21 cellular contexts compared by ENCODE assay signal in genomic region chr15:84812842-84813241, GRCh38.
"Had no signal": no experiment of that assay in that cellular context is flagged by ENCODE, and none has a peak within 500 bp of the region (broad histone marks: within the 10 kb centered on the region; RNA-seq: fewer than 3 reads in every experiment).

No MANE protein-coding gene starts in this region.

- H3K27me3 ChIP-seq: gastrocnemius medialis, right atrium auricular region, sigmoid colon had no signal

- FAIRE-seq: colon, endothelial cell of umbilical vein, urothelium cell line had no signal

- H3K27ac ChIP-seq: gastrocnemius medialis, right atrium auricular region, sigmoid colon, skin epidermis, stomach, thoracic aorta had no signal

- H3K9me3 ChIP-seq: gastrocnemius medialis, right atrium auricular region, sigmoid colon, stomach, thoracic aorta had no signal

- DNase-seq: cerebellar nuclear complex; effector memory CD8-positive, alpha-beta T cell; gastrocnemius medialis; glutamatergic neuron; islet precursor cell; left cardiac atrium; naive thymus-derived CD4-positive, alpha-beta T cell; nephron progenitor cell; posterior cingulate gyrus; sigmoid colon; stimulated activated CD4-positive, alpha-beta T cell treated with anti-CD3 and anti-CD28 coated beads, Interleukin-12 subunit alpha, Interleukin-12 subunit beta, amount 100 ng/mL, for 4 hours; stimulated activated naive CD4-positive, alpha-beta T cell; stomach; substantia nigra; trophoblast cell had no signal

- H3K36me3 ChIP-seq: gastrocnemius medialis, right atrium auricular region, sigmoid colon, thoracic aorta had no signal

- ATAC-seq: effector memory CD8-positive, alpha-beta T cell; gastrocnemius medialis; left cardiac atrium; naive thymus-derived CD4-positive, alpha-beta T cell had no signal

- H3K4me3 ChIP-seq: gastrocnemius medialis, right atrium auricular region, sigmoid colon, skin epidermis, stomach, thoracic aorta had no signal
